24 cellular contexts compared by ENCODE assay signal in the genomic region with DNA sequence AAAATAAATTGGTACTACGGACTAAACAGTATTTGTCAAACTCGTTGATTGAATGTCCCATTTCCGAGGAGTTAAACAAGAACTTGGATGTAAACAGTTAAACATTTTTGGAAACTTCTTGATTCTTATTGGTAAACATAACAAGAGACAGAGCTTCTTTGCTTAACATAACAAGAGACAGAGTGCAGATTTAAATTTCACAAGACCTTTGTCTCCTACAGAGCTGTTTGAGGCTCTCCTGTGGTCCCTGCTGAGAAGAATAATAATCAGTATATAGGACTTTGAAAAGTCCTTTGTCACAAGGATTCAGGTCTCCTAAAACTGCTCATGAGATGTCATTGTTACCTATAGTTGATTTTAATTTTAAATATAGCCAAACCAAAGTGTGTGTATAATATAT.
DNase-seq lines count a peak whose midpoint lies in the region; FAIRE-seq and TF ChIP-seq lines count a peak whose summit lies in the region.
"Had no signal": no experiment of that assay in that cellular context is flagged by ENCODE, and none has a peak within 500 bp of the region (broad histone marks: within the 10 kb centered on the region; RNA-seq: fewer than 3 reads in every experiment).

No MANE protein-coding gene starts in this region.

- POLR2A ChIA-PET in H1 (lab: Charles Lee; ENCODE audit: partially characterized antibody): no interaction called here

- H2BK12ac ChIP-seq in H1 (ENCODE audit: low read depth, low read length): no peak overlapping the region

- intact Hi-C loops in activated CD4-positive, alpha-beta T cell treated with anti-CD3 and anti-CD28 coated beads, Interleukin-2, amount 10 ng/mL, durations not matched to agents 24 days and 14 days (cut with micrococcal nuclease): no loop called here
- intact Hi-C loops in colonic mucosa (cut with DNase I): no loop called here

- peak overlapping the region; percentile 16 to 58; a peak in 2 of 4 replicates for H3K4me2 ChIP-seq in H1 (ENCODE audit: insufficient read depth in 1 of 2, low read depth in 2 of 2, low read length in 2 of 2)
- H3K4me2 ChIP-seq: BLaER1 had no signal

- H3K18ac ChIP-seq in H1 (ENCODE audit: extremely low read depth, low read length): no peak overlapping the region

- H2AK5ac ChIP-seq in H1 (ENCODE audit: low read depth, low read length): no peak overlapping the region

- no peak for TF ChIP-seq POLR2A in H1 (IDR thresholded peaks at IDR 0.05; ENCODE audit: control extremely low read depth in 1 of 2, low read depth in 2 of 2, low read length in 2 of 2)

- no peak overlapping the region for H3K4ac ChIP-seq in H1 (replicated peaks; ENCODE audit: insufficient read length, low read depth, low read length)

- peak; percentile 32 for FAIRE-seq in H1 (lab: Jason Lieb, UNC)
- FAIRE-seq: RCC 7860 had no signal

- H3K4me1 ChIP-seq in HUES64 (ENCODE audit: insufficient read depth, low read length) (peaks cover 16% of the 10 kb centered on the region), H1 (replicated peaks in 1 of 4; ENCODE audit: control insufficient read depth in 3 of 4, insufficient read depth in 4 of 4, low read length in 3 of 4) (no peaks in the 10 kb centered on the region; a peak in 1 of 7 replicates), iPS-20b (ENCODE audit: insufficient read depth, low read length) (peaks cover 17% of the 10 kb centered on the region; the same call in 1 of the 2 replicates), colonic mucosa (no peaks in the 10 kb centered on the region)
- H3K4me1 ChIP-seq: BLaER1, SJSA1 had no signal

- H3K36me3 ChIP-seq in HUES64 (ENCODE audit: insufficient read depth, low read length): 0 out of 2 replicates have a peak, but pooled peaks cover 4% of the 10 kb centered on the region
- no peaks in the 10 kb centered on the region; a peak in 1 of 8 replicates for H3K36me3 ChIP-seq in H1 (ENCODE audit: control insufficient read depth in 2 of 4, insufficient read depth in 4 of 4, low read length in 3 of 4)
- H3K36me3 ChIP-seq in iPS-20b (ENCODE audit: insufficient read depth, low read depth, low read length): peaks cover 8% of the 10 kb centered on the region; the same call in 1 of the 2 replicates
- no peaks in the 10 kb centered on the region for H3K36me3 ChIP-seq in colonic mucosa
- H3K36me3 ChIP-seq: BLaER1, SJSA1 had no signal

- no peaks in the 10 kb centered on the region for H3K4me1 Mint-ChIP-seq in activated CD4-positive, alpha-beta T cell treated with anti-CD3 and anti-CD28 coated beads, Interleukin-2, amount 10 ng/mL, durations not matched to agents 24 days and 14 days

- CTCF ChIA-PET in H1 (lab: Charles Lee; ENCODE audit: partially characterized antibody): interaction anchor here (1.3 kb wide), 1 partner anchor 58 kb away, joined by 4 read pairs; no protein-coding TSS in a partner anchor

- TF ChIP-seq EP300 in H1 (IDR thresholded peaks at IDR 0.05; ENCODE audit: borderline replicate concordance in 1 of 2, low read depth in 2 of 2, low read length in 2 of 2): no peak

- H3K9me3 ChIP-seq in HUES64 (ENCODE audit: insufficient read depth, low read depth, low read length) (peaks cover 11% of the 10 kb centered on the region), H1 (ENCODE audit: insufficient read depth in 2 of 2, low read depth in 1 of 2, low read length in 1 of 2) (peaks cover 3 to 14% of the 10 kb centered on the region in 2 experiments; a peak in 3 of 4 replicates), iPS-20b (ENCODE audit: insufficient read depth, low read depth, low read length) (peaks cover 15% of the 10 kb centered on the region), colonic mucosa (no peaks in the 10 kb centered on the region)

- no peaks in the 10 kb centered on the region for H3K79me1 ChIP-seq in H1 (ENCODE audit: low read depth, low read length)

- no peak overlapping the region for H2BK20ac ChIP-seq in H1 (ENCODE audit: low read length)

- H3K23me2 ChIP-seq in H1 (ENCODE audit: low read depth, low read length): no peaks in the 10 kb centered on the region

- TF ChIP-seq CTCF in H1 (IDR thresholded peaks at IDR 0.05; ENCODE audit: control extremely low read depth in 1 of 3, insufficient read depth in 1 of 3, low read depth in 1 of 3, low read length in 3 of 3) (no peak), colonic mucosa (IDR thresholded peaks at IDR 0.05) (no peak)

- no peaks in the 10 kb centered on the region for H3K36me3 Mint-ChIP-seq in activated CD4-positive, alpha-beta T cell treated with anti-CD3 and anti-CD28 coated beads, Interleukin-2, amount 10 ng/mL, durations not matched to agents 24 days and 14 days (ENCODE audit: low read depth)

- H3K14ac ChIP-seq in H1 (ENCODE audit: insufficient read length): no peak overlapping the region

- no peaks in the 10 kb centered on the region for H3K27me3 Mint-ChIP-seq in activated CD4-positive, alpha-beta T cell treated with anti-CD3 and anti-CD28 coated beads, Interleukin-2, amount 10 ng/mL, durations not matched to agents 24 days and 14 days
- H3K27me3 Mint-ChIP-seq: CD4-positive, alpha-beta T cell had no signal

- no peak overlapping the region for H4K91ac ChIP-seq in H1 (replicated peaks; ENCODE audit: insufficient read length, low read length)

- DNase-seq in H1 (ENCODE audit: low read depth in 1 of 2, low spot score in 2 of 2): no peak
- no peak for DNase-seq in activated CD4-positive, alpha-beta T cell treated with anti-CD3 and anti-CD28 coated beads, Interleukin-2, amount 10 ng/mL, durations not matched to agents 24 days and 14 days
- DNase-seq in KBM-7: no peak
- no peak for DNase-seq in colonic mucosa
- DNase-seq in NCI-H1694 treated with DMSO at 0.1 percent for 48 hours (lab: John Stamatoyannopoulos, UW): no peak
- DNase-seq: CD4-positive, alpha-beta T cell; COR-L47; DMS 273 treated with DMSO at 0.1 percent for 48 hours; DMS79 treated with DMSO at 0.1 percent for 48 hours; HCEC 1CT; Karpas-422; NCI-H187; NCI-H2107; NCI-H2227 treated with DMSO at 0.1 percent for 48 hours; NCI-H524; NCI-H82; OCI-M1 had no signal

- no peaks in the 10 kb centered on the region for H3K27me3 ChIP-seq in HUES64 (ENCODE audit: insufficient read depth, low read length)
- no peaks in the 10 kb centered on the region for H3K27me3 ChIP-seq in H1 (replicated peaks in 1 of 4; ENCODE audit: control insufficient read depth in 3 of 4, extremely low read depth in 1 of 4, insufficient read depth in 3 of 4, low read length in 3 of 4)
- no peaks in the 10 kb centered on the region for H3K27me3 ChIP-seq in iPS-20b (ENCODE audit: insufficient read depth, low read length)
- H3K27me3 ChIP-seq in colonic mucosa: no peaks in the 10 kb centered on the region
- H3K27me3 ChIP-seq: BLaER1, SJSA1 had no signal

- no peak overlapping the region for H3K4me3 Mint-ChIP-seq in activated CD4-positive, alpha-beta T cell treated with anti-CD3 and anti-CD28 coated beads, Interleukin-2, amount 10 ng/mL, durations not matched to agents 24 days and 14 days
- H3K4me3 Mint-ChIP-seq: CD4-positive, alpha-beta T cell; IgD-negative memory B cell had no signal

- peak overlapping the region; percentile 7 for H2BK120ac ChIP-seq in H1 (replicated peaks; ENCODE audit: low read depth, low read length)

- no peak overlapping the region for H3K23ac ChIP-seq in H1 (ENCODE audit: insufficient read length)

- peak overlapping the region; percentile 24 for H3K4me3 ChIP-seq in HUES64 (ENCODE audit: low read length)
- H3K4me3 ChIP-seq in H1 (ENCODE audit: extremely low read depth in 1 of 4, insufficient read depth in 2 of 4, low read depth in 3 of 4, low read length in 4 of 4): peak overlapping the region in 1 of 4 experiments; percentile 46; a peak in 2 of 8 replicates
- H3K4me3 ChIP-seq in iPS-20b (ENCODE audit: low read length): peak overlapping the region; percentile 55
- H3K4me3 ChIP-seq in colonic mucosa: no peak overlapping the region
- H3K4me3 ChIP-seq: BLaER1, SJSA1 had no signal

- H4K20me1 ChIP-seq in H1 (replicated peaks in 1 of 2; ENCODE audit: control insufficient read depth in 1 of 2, insufficient read depth in 2 of 2, low read length in 2 of 2): no peaks in the 10 kb centered on the region
- H4K20me1 ChIP-seq: BLaER1 had no signal

- no peak overlapping the region for H3K56ac ChIP-seq in H1 (replicated peaks; ENCODE audit: insufficient read length, low read depth, low read length)

- no peak overlapping the region for H3K27ac Mint-ChIP-seq in activated CD4-positive, alpha-beta T cell treated with anti-CD3 and anti-CD28 coated beads, Interleukin-2, amount 10 ng/mL, durations not matched to agents 24 days and 14 days
- H3K27ac Mint-ChIP-seq: CD4-positive, alpha-beta T cell; IgD-negative memory B cell had no signal

- in situ Hi-C loops in KBM-7 (cut with MboI; ENCODE audit: low pct_unique_long_range_greater_than_20kb, low sequenced_read_pairs): no loop called here

- WGBS in HUES64: 36% methylated on average over 3 of the region's 3 CpGs
- WGBS in H1 (ENCODE audit: extremely low coverage in 1 of 2, insufficient coverage in 1 of 2, insufficient read length in 1 of 2, insufficient replicate concordance in 2 of 2, low coverage in 1 of 2, low lambda C conversion rate in 2 of 2, missing lambda C conversion rate in 1 of 2), 2 experiments: 17% methylated on average over 3 of the region's 3 CpGs; no CpG with 5 or more reads in 1 of the 2 experiments

- TF ChIP-seq RAD21 in H1 (IDR thresholded peaks at IDR 0.05 in 1 of 2, conservative IDR thresholded peaks at IDR 0.05 in 1 of 2; ENCODE audit: low read depth in 2 of 2, low read length in 2 of 2): no peak

- peak overlapping the region; percentile 6; the same call in 1 of the 2 replicates for H3K9ac ChIP-seq in HUES64 (ENCODE audit: low read depth, low read length)
- H3K9ac ChIP-seq in H1 (replicated peaks in 1 of 4; ENCODE audit: extremely low read depth in 1 of 4, low read depth in 3 of 4, low read length in 3 of 4): no peak overlapping the region
- H3K9ac ChIP-seq in iPS-20b (ENCODE audit: low read depth, low read length): peak overlapping the region; percentile 50; the same call in 1 of the 2 replicates
- no peak overlapping the region for H3K9ac ChIP-seq in colonic mucosa (ENCODE audit: low read depth in 2 of 2, low read length in 2 of 2)
- H3K9ac ChIP-seq: BLaER1 had no signal

- no peaks in the 10 kb centered on the region for H3K79me2 ChIP-seq in H1 (ENCODE audit: control insufficient read depth in 1 of 2, insufficient read depth in 2 of 2, low read length in 2 of 2)

- H2BK15ac ChIP-seq in H1 (ENCODE audit: low read length): no peak overlapping the region

- H3K27ac ChIP-seq in HUES64 (ENCODE audit: low read depth, low read length): peak overlapping the region; percentile 88
- H3K27ac ChIP-seq in H1 (ENCODE audit: low read depth, low read length): no peak overlapping the region; the same call in 1 of the 2 replicates
- peak overlapping the region; percentile 73 for H3K27ac ChIP-seq in iPS-20b (ENCODE audit: low read length)
- no peak overlapping the region for H3K27ac ChIP-seq in colonic mucosa
- H3K27ac ChIP-seq: BLaER1, HL-60, SJSA1 had no signal

- H4K5ac ChIP-seq in H1 (ENCODE audit: insufficient read length, low read depth, low read length): peak overlapping the region; percentile 75

- no peak overlapping the region; the same call in 1 of the 2 replicates for H2BK5ac ChIP-seq in H1 (ENCODE audit: low read depth, low read length)

- peaks cover 14% of the 10 kb centered on the region for H3K9me3 Mint-ChIP-seq in activated CD4-positive, alpha-beta T cell treated with anti-CD3 and anti-CD28 coated beads, Interleukin-2, amount 10 ng/mL, durations not matched to agents 24 days and 14 days

- no peak overlapping the region for H4K8ac ChIP-seq in H1 (ENCODE audit: extremely low read depth, insufficient read depth, low read length)

- H2AFZ ChIP-seq in H1 (ENCODE audit: low read length): no peak overlapping the region

Comparison
In these comparisons a context has a peak if more than half of its experiments do, and no peak if none do; other contexts are left out.
1. H3K27ac ChIP-seq: peak in HUES64 (single experiment) and iPS-20b (single experiment); none in H1 (single experiment) and colonic mucosa (single experiment).
2. H3K9ac ChIP-seq: peak in HUES64 (single experiment) and iPS-20b (single experiment); none in H1 (0 of 4) and colonic mucosa (0 of 2).